26 cellular contexts compared by ENCODE assay signal in the genomic region with DNA sequence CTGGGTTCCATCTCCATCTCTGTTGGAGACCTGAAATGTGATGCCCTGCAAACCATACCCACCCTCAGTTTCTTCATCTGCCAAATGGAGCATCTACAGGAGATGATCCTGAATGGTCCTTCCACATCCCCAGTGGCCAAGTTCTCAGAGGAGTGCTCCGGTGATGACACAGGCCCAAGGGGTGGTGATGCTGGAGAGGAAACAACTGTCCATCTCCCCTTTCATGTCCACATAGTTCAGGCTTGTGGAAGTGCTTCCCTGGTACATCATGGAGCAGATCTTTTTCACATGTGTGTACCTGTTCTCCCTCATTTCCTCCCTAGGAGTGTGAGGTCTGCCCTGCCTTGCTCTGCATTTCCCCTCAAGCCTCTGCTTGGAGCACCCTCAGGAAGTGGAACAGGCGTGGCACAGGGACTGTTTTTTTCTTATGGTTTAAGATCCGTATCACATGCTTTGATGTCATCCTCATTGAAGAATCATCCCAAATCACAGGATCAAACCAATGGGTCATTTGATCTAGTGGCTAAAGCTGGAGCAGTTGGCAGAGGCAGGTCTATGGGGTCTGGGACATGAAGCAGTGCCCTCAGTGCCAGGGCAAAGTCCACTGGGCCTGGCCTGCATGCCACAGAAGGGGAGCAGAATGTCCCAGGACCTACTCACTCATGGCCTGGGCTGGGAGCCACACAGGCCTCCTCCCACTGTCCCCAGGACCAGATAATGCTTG. TPM values are rescaled to one million over a fixed set of nuclear protein-coding genes. Genes with fewer than 3 reads are reported as not detected.
A peak's percentile ranks its signal among the peaks of the same experiment; 100 is the strongest.
DNase-seq lines count a peak whose midpoint lies in the region; ATAC-seq and TF ChIP-seq lines count a peak whose summit lies in the region.
"Had no signal": no experiment of that assay in that cellular context is flagged by ENCODE, and none has a peak within 500 bp of the region (broad histone marks: within the 10 kb centered on the region; RNA-seq: fewer than 3 reads in every experiment).

No MANE protein-coding gene starts in this region.

- WGBS in body of pancreas, 2 donors, result 67 to 95% methylated on average over 2 to 3 of the region's 3 CpGs
- 57 to 78% (median 62%) methylated on average over 2 to 3 of the region's 3 CpGs for WGBS in stomach, 5 donors

- H3K27me3 ChIP-seq in Peyer's patch (no peaks in the 10 kb centered on the region), body of pancreas (no peaks in the 10 kb centered on the region), stomach (peaks cover 0 to 12% (median 10%) of the 10 kb centered on the region in 3 donors)

- peak; percentile 69 for ATAC-seq in body of pancreas
- peak; percentile 81 for ATAC-seq in left lobe of liver
- no peak for ATAC-seq in HG02678 (IDR thresholded peaks at IDR 0.05; ENCODE audit: unreplicated experiment)
- ATAC-seq: activated CD4-positive, CD25-positive, alpha-beta regulatory T cell treated with anti-CD3 and anti-CD28 coated beads, Interleukin-2, amount 50 U/mL, for 24 hours; activated naive CD8-positive, alpha-beta T cell treated with anti-CD3 and anti-CD28 coated beads, Interleukin-2, amount 50 U/mL, for 24 hours; GM12878; sciatic nerve; stimulated activated effector memory CD8-positive, alpha-beta T cell treated with anti-CD3 and anti-CD28 coated beads, Interleukin-12 subunit alpha, Interleukin-12 subunit beta, amount 100 ng/mL, for 72 hours had no signal

- H3K36me3 ChIP-seq in Peyer's patch (no peaks in the 10 kb centered on the region), body of pancreas (replicated peaks in 1 of 2; ENCODE audit: insufficient read depth in 1 of 2, low read depth in 2 of 2) (no peaks in the 10 kb centered on the region), stomach (no peaks in the 10 kb centered on the region)
- H3K36me3 ChIP-seq: esophagus muscularis mucosa had no signal

- no peak for TF ChIP-seq EP300 in stomach (IDR thresholded peaks at IDR 0.05)

- DNase-seq in Peyer's patch (peak in 2 of 3 donors; percentile 67 to 71), body of pancreas (peak; percentile 65 to 82 (median 76)), left lobe of liver (ENCODE audit: low spot score) (peak; percentile 75), stomach (peak; percentile 42), NK-92 (lab: John Stamatoyannopoulos, UW; ENCODE audit: unreplicated experiment) (no peak), NCI-H1930 (lab: John Stamatoyannopoulos, UW) (no peak)
- DNase-seq: activated CD4-positive, alpha-beta T cell treated with anti-CD3 and anti-CD28 coated beads, Interleukin-2, amount 50 U/mL, for 48 hours; activated naive CD8-positive, alpha-beta T cell treated with anti-CD3 and anti-CD28 coated beads, Interleukin-2, amount 50 U/mL, for 24 hours; activated T-cell treated with anti-CD3 and anti-CD28 coated beads, Interleukin-2, amount 50 U/mL, for 48 hours; C1 segment of cervical spinal cord; COR-L47; foreskin fibroblast; NCI-H446 treated with DMSO at 0.1 percent for 48 hours; NCI-H82; T-helper 1 cell had no signal

- TF ChIP-seq POLR2A in Peyer's patch (IDR thresholded peaks at IDR 0.05) (no peak), body of pancreas (IDR thresholded peaks at IDR 0.05) (no peak), stomach (IDR thresholded peaks at IDR 0.05) (no peak)

- H3K4me3 ChIP-seq in Peyer's patch (no peak overlapping the region), body of pancreas (no peak overlapping the region), stomach (no peak overlapping the region)
- H3K4me3 ChIP-seq: esophagus muscularis mucosa, GM12878 had no signal

- H3K27ac ChIP-seq in Peyer's patch, result no peak overlapping the region
- H3K27ac ChIP-seq in body of pancreas, result peak overlapping the region in 3 of 4 donors; percentile 28 to 48 (median 28)
- H3K27ac ChIP-seq in stomach, result peak overlapping the region in 1 of 5 donors; percentile 9
- H3K27ac ChIP-seq: esophagus muscularis mucosa had no signal

- intact Hi-C loops in body of pancreas (cut with DNase I), result no loop called here
- intact Hi-C loops in stomach (cut with DNase I; ENCODE audit: low total_unique reads), result no loop called here

- H3K4me1 ChIP-seq in Peyer's patch (no peaks in the 10 kb centered on the region), body of pancreas (peaks cover 72% of the 10 kb centered on the region), stomach (peaks cover 0 to 34% (median 18%) of the 10 kb centered on the region in 4 donors)

- no peaks in the 10 kb centered on the region for H3K9me3 ChIP-seq in Peyer's patch
- no peaks in the 10 kb centered on the region for H3K9me3 ChIP-seq in body of pancreas
- no peaks in the 10 kb centered on the region for H3K9me3 ChIP-seq in stomach
- H3K9me3 ChIP-seq: esophagus muscularis mucosa had no signal

- no peak for TF ChIP-seq CTCF in Peyer's patch (IDR thresholded peaks at IDR 0.05)
- no peak for TF ChIP-seq CTCF in body of pancreas (IDR thresholded peaks at IDR 0.05)
- no peak for TF ChIP-seq CTCF in stomach (IDR thresholded peaks at IDR 0.05)

RNA-seq across cellular contexts. Expression of gene TRIM63, which starts 8.2 kb away (rescaled TPM):
- total RNA-seq in Peyer's patch (under 1 TPM in 2 of 4 donors, not detected in 2; 0.53 to 0.95 TPM), body of pancreas (not detected), left lobe of liver (0.20 TPM), stomach (under 1 TPM in 1 of 5 donors, not detected in 4; 0.37 TPM)
- polyA plus RNA-seq in stomach, result 1 to 10 TPM in 1 of 3 donors, under 1 TPM in 2; 0.40 to 6.0 (median 0.44) TPM
- total RNA-seq: astrocyte, GM12878, H4, LHCN-M2 had no signal
- polyA plus RNA-seq: GM12878 had no signal

RNA-seq across cellular contexts. Expression of gene SLC30A2, which starts 29.7 kb away (rescaled TPM):
- total RNA-seq in Peyer's patch (10 to 100 TPM in 1 of 4 donors, 1 to 10 TPM in 1, under 1 TPM in 1, not detected in 1; 0.18 to 13.2 (median 1.7) TPM), body of pancreas (10 to 100 TPM; 44.5 to 64.6 TPM), left lobe of liver (0.33 TPM), stomach (1 to 10 TPM in 1 of 5 donors, not detected in 4; 2.0 TPM)
- under 1 TPM in 2 of 3 donors, not detected in 1; 0.30 to 0.46 TPM for polyA plus RNA-seq in stomach
- total RNA-seq: astrocyte, H4, LHCN-M2, RPMI7951, sciatic nerve had no signal
- polyA plus RNA-seq: GM12878 had no signal

RNA-seq across cellular contexts. Expression of gene PDIK1L, which starts 36.0 kb away (rescaled TPM):
- 10 to 100 TPM in 3 of 4 donors, 1 to 10 TPM in 1; 8.3 to 13.2 (median 12.4) TPM for total RNA-seq in Peyer's patch
- 1 to 10 TPM; 5.6 to 7.8 TPM for total RNA-seq in body of pancreas
- total RNA-seq in left lobe of liver, result 6.3 TPM
- 10 to 100 TPM in 3 of 5 donors, 1 to 10 TPM in 2; 1.8 to 33.8 (median 11.0) TPM for total RNA-seq in stomach
- 1 to 10 TPM; 2.6 to 4.1 (median 2.9) TPM for polyA plus RNA-seq in stomach

RNA-seq across cellular contexts. Expression of gene EXTL1, which starts 54.0 kb away (rescaled TPM):
- total RNA-seq in Peyer's patch (not detected), body of pancreas (not detected), left lobe of liver (not detected), stomach (10 to 100 TPM in 1 of 5 donors, under 1 TPM in 1, not detected in 3; 0.18 to 26.3 TPM)
- polyA plus RNA-seq in stomach, result under 1 TPM in 2 of 3 donors, not detected in 1; 0.18 to 0.44 TPM
- total RNA-seq: GM12878, H4, subcutaneous adipose tissue had no signal
- polyA plus RNA-seq: GM12878 had no signal

Comparison
In these comparisons a context has a peak if more than half of its experiments do, and no peak if none do; other contexts are left out.
1. DNase-seq: peak in Peyer's patch (2 of 3), body of pancreas (4 of 4), left lobe of liver (single experiment) and stomach (single experiment); none in NK-92 (single experiment) and NCI-H1930 (0 of 2).
2. H3K27ac ChIP-seq: peak in body of pancreas (3 of 4); none in Peyer's patch (0 of 4).